In genomic region chr14:23118506-23119361, GRCh38 we compare ENCODE assay signal across 1 cellular context.
TF ChIP-seq lines count a peak whose summit lies in the region.

CEBPE (minus strand) TSS chr14:23119255; CDS start chr14:23119091, 164 bp downstream.

TF ChIP-seq in HepG2, 621 proteins besides CTCF, POLR2A, EP300 and RAD21 (continued from another document and continues in another):
- no peak for TF ChIP-seq ZNF20 (CRISPR knock-in tag; IDR thresholded peaks at IDR 0.05)
- 0 out of 2 replicates have a peak, but pooled peaks have one; percentile 30 for TF ChIP-seq MXD3 (CRISPR knock-in tag; IDR thresholded peaks at IDR 0.05)
- no peak for TF ChIP-seq KIAA2018 (CRISPR knock-in tag; IDR thresholded peaks at IDR 0.05; ENCODE audit: borderline replicate concordance)
- TF ChIP-seq MYPOP (CRISPR knock-in tag; IDR thresholded peaks at IDR 0.05), result no peak
- TF ChIP-seq ETV5 (CRISPR knock-in tag; IDR thresholded peaks at IDR 0.05; ENCODE audit: borderline replicate concordance), result peak; percentile 36
- TF ChIP-seq RXRA (CRISPR knock-in tag; IDR thresholded peaks at IDR 0.05), result 0 out of 2 replicates have a peak, but pooled peaks have one; percentile 26
- no peak for TF ChIP-seq ZNF292 (CRISPR knock-in tag; IDR thresholded peaks at IDR 0.05; ENCODE audit: borderline replicate concordance, low read depth)
- no peak for TF ChIP-seq ZSCAN22 (CRISPR knock-in tag; IDR thresholded peaks at IDR 0.05)
- TF ChIP-seq ZNF275 (CRISPR knock-in tag; IDR thresholded peaks at IDR 0.05; ENCODE audit: borderline replicate concordance), result no peak
- TF ChIP-seq GMEB2 (CRISPR knock-in tag; IDR thresholded peaks at IDR 0.05; ENCODE audit: low read depth), result no peak
- no peak for TF ChIP-seq SOX13 (IDR thresholded peaks at IDR 0.05)
- TF ChIP-seq SOX13 (CRISPR knock-in tag; conservative IDR thresholded peaks at IDR 0.05 in 1 of 2, IDR thresholded peaks at IDR 0.05 in 1 of 2), result no peak
- TF ChIP-seq RFX5 (IDR thresholded peaks at IDR 0.05; ENCODE audit: low read depth, low read length), result no peak
- TF ChIP-seq NCOA2 (CRISPR knock-in tag; IDR thresholded peaks at IDR 0.05), result no peak
- no peak for TF ChIP-seq ZNF24 (IDR thresholded peaks at IDR 0.05)
- no peak for TF ChIP-seq ATF7-NPFF (CRISPR knock-in tag; IDR thresholded peaks at IDR 0.05; ENCODE audit: low read depth)
- TF ChIP-seq NCOA1 (CRISPR knock-in tag; IDR thresholded peaks at IDR 0.05), result no peak
- no peak for TF ChIP-seq KDM5A (IDR thresholded peaks at IDR 0.05; ENCODE audit: borderline replicate concordance, low read length)
- peak; percentile 22; the same call in 1 of the 2 replicates for TF ChIP-seq ZNF274 (CRISPR knock-in tag; IDR thresholded peaks at IDR 0.05)
- TF ChIP-seq KDM5B (CRISPR knock-in tag; IDR thresholded peaks at IDR 0.05; ENCODE audit: borderline replicate concordance), result no peak
- peak; percentile 87; the same call in 1 of the 2 replicates for TF ChIP-seq ZNF572 (CRISPR knock-in tag; IDR thresholded peaks at IDR 0.05)
- no peak for TF ChIP-seq ZNF792 (CRISPR knock-in tag; IDR thresholded peaks at IDR 0.05)
- no peak for TF ChIP-seq SRY (CRISPR knock-in tag; IDR thresholded peaks at IDR 0.05)
- TF ChIP-seq ZNF326 (CRISPR knock-in tag; IDR thresholded peaks at IDR 0.05; ENCODE audit: borderline replicate concordance), result no peak
- no peak for TF ChIP-seq ATF1 (CRISPR knock-in tag; IDR thresholded peaks at IDR 0.05)
- no peak for TF ChIP-seq ZNF780A (CRISPR knock-in tag; IDR thresholded peaks at IDR 0.05)
- no peak for TF ChIP-seq ZNF761 (CRISPR knock-in tag; conservative IDR thresholded peaks at IDR 0.05)
- peak; percentile 67; the same call in 1 of the 2 replicates for TF ChIP-seq ZNF280B (CRISPR knock-in tag; IDR thresholded peaks at IDR 0.05; ENCODE audit: borderline replicate concordance)
- TF ChIP-seq ZBTB7B (CRISPR knock-in tag; IDR thresholded peaks at IDR 0.05), result no peak
- TF ChIP-seq FOXO1 (CRISPR knock-in tag; IDR thresholded peaks at IDR 0.05), result peak; percentile 9; the same call in 1 of the 2 replicates
- no peak for TF ChIP-seq ZNF652 (CRISPR knock-in tag; IDR thresholded peaks at IDR 0.05; ENCODE audit: borderline replicate concordance, low read depth)
- TF ChIP-seq DMAP1 (CRISPR knock-in tag; IDR thresholded peaks at IDR 0.05), result no peak
- no peak for TF ChIP-seq NFYB (CRISPR knock-in tag; IDR thresholded peaks at IDR 0.05)
- no peak for TF ChIP-seq ZKSCAN5 (CRISPR knock-in tag; IDR thresholded peaks at IDR 0.05)
- no peak; the same call in 1 of the 2 replicates for TF ChIP-seq ZNF629 (CRISPR knock-in tag; conservative IDR thresholded peaks at IDR 0.05)
- no peak for TF ChIP-seq TBP (CRISPR knock-in tag; IDR thresholded peaks at IDR 0.05)
- no peak for TF ChIP-seq SRSF9 (IDR thresholded peaks at IDR 0.05; ENCODE audit: borderline replicate concordance, insufficient read depth, low read depth, low read length, poor library complexity, severe bottlenecking)
- TF ChIP-seq ZNF431 (CRISPR knock-in tag; IDR thresholded peaks at IDR 0.05; ENCODE audit: borderline replicate concordance, low read depth), result 0 out of 2 replicates have a peak, but pooled peaks have one; percentile 26
- no peak for TF ChIP-seq ELF3 (CRISPR knock-in tag; IDR thresholded peaks at IDR 0.05)
- TF ChIP-seq TRAFD1 (CRISPR knock-in tag; IDR thresholded peaks at IDR 0.05; ENCODE audit: borderline replicate concordance), result no peak
- TF ChIP-seq MAX (IDR thresholded peaks at IDR 0.05), result 0 out of 2 replicates have a peak, but pooled peaks have one; percentile 3
- TF ChIP-seq SNAPC4 (CRISPR knock-in tag; IDR thresholded peaks at IDR 0.05), result no peak
